ENCODE assay signal across 8 cellular contexts in the genomic region with DNA sequence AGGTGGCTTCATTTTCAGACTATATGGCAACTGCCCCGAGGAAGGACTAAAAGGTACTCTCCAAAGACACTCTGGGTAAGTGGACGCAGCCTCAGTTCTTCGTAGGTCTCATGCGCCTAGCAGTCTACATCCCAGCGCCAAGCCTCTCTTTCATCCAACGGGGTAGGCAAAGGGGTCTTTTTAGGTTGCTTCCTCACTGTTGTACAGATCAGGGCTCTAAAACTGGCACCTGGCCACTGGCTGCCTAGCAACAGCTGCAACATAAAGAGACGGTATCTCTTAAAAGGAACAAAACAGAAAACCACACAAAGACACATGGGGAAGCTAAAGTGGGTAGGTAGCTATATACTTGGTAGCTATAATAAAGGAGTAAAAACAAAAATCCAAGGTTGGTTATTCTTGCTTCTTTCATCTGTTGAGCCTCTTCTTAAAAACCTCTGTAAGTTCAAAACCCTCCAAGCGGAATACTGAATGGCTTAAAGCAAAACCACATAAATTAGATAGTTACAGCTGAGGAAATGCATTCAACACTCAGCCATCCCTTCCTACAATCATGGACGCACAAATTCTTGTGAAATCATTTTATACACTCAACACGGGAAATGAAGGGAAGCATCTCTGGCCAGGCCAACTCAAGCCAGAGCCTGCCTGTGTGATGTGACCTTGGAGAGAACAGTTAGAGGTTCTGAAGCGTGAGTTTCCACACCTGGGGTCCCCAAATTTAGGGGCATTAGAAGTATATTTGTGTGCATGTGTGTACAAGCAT. TPM values are rescaled to one million over a fixed set of nuclear protein-coding genes. Genes with fewer than 3 reads are reported as not detected.
A peak's percentile ranks its signal among the peaks of the same experiment; 100 is the strongest.
DNase-seq lines count a peak whose midpoint lies in the region; ATAC-seq and TF ChIP-seq lines count a peak whose summit lies in the region.

No MANE protein-coding gene starts in this region.

- no peak overlapping the region for H3K4me2 ChIP-seq in hepatocyte

- no peaks in the 10 kb centered on the region for H3K9me2 ChIP-seq in hepatocyte (replicated peaks; ENCODE audit: insufficient read depth)

- ATAC-seq in HG03342 (IDR thresholded peaks at IDR 0.05; ENCODE audit: unreplicated experiment) = peak; percentile 86
- ATAC-seq in stimulated activated naive CD8-positive, alpha-beta T cell treated with anti-CD3 and anti-CD28 coated beads, Interleukin-15, Interleukin-2, amounts not matched to agents 100 U/mL and 50 U/mL, for 24 hours = peak; percentile 67

- no peaks in the 10 kb centered on the region for H3K27me3 ChIP-seq in hepatocyte

- 84% methylated on average over 11 of the region's 11 CpGs for WGBS in hepatocyte (ENCODE audit: low lambda C conversion rate, missing lambda C conversion rate)

- TF ChIP-seq CTCF in hepatocyte (IDR thresholded peaks at IDR 0.05; ENCODE audit: poor library complexity) = no peak

- H3K4me3 ChIP-seq in hepatocyte = no peak overlapping the region

- no peak overlapping the region for H2AFZ ChIP-seq in hepatocyte

- H3K27ac ChIP-seq in hepatocyte = peak overlapping the region; percentile 32

- DNase-seq in Daoy (ENCODE audit: low read depth) (peak; percentile 64), NOMO-1 (lab: John Stamatoyannopoulos, UW; ENCODE audit: unreplicated experiment in 2 of 2) (peak; percentile 41 to 89), hepatocyte (ENCODE audit: low spot score) (peak; percentile 52), EL (no peak), NK-92 (lab: John Stamatoyannopoulos, UW; ENCODE audit: unreplicated experiment) (no peak)
- peak; percentile 63 for DNase-seq in activated effector memory CD4-positive, alpha-beta T cell treated with Interleukin-2 at 50 U/mL for 16 hours
- peak; percentile 66 for DNase-seq in stimulated activated naive CD8-positive, alpha-beta T cell treated with anti-CD3 and anti-CD28 coated beads, Interleukin-15, Interleukin-2, amounts not matched to agents 100 U/mL and 50 U/mL, for 24 hours

- H3K9me3 ChIP-seq in hepatocyte (ENCODE audit: low read depth) = no peaks in the 10 kb centered on the region

- peaks cover 82% of the 10 kb centered on the region for H3K79me2 ChIP-seq in hepatocyte

- peaks cover 18% of the 10 kb centered on the region for H3K4me1 ChIP-seq in hepatocyte (ENCODE audit: insufficient read depth)

- H3K36me3 ChIP-seq in hepatocyte (replicated peaks; ENCODE audit: insufficient read depth, low read depth) = no peaks in the 10 kb centered on the region

- peaks cover 2% of the 10 kb centered on the region for H4K20me1 ChIP-seq in hepatocyte (ENCODE audit: insufficient read depth, poor library complexity, severe bottlenecking)

RNA-seq across cellular contexts. Expression of a gene that starts 22.7 kb away (rescaled TPM):
- total RNA-seq in Daoy (2014; rRNA removed; shearing (Covaris generic)) = 85.9 and 91.4 TPM in 2 replicates
- total RNA-seq in hepatocyte = 37.5 and 44.4 TPM in 2 replicates
- polyA plus RNA-seq in hepatocyte = 38.5 and 47.6 TPM in 2 replicates

Comparison
In these comparisons a context has a peak if more than half of its experiments do, and no peak if none do; other contexts are left out.
1. DNase-seq: peak in Daoy (single experiment), NOMO-1 (2 of 2), activated effector memory CD4-positive, alpha-beta T cell treated with Interleukin-2 at 50 U/mL for 16 hours (single experiment), hepatocyte (single experiment) and stimulated activated naive CD8-positive, alpha-beta T cell treated with anti-CD3 and anti-CD28 coated beads, Interleukin-15, Interleukin-2, amounts not matched to agents 100 U/mL and 50 U/mL, for 24 hours (single experiment); none in EL (single experiment) and NK-92 (single experiment).